2 cellular contexts compared by ENCODE assay signal in the genomic region with DNA sequence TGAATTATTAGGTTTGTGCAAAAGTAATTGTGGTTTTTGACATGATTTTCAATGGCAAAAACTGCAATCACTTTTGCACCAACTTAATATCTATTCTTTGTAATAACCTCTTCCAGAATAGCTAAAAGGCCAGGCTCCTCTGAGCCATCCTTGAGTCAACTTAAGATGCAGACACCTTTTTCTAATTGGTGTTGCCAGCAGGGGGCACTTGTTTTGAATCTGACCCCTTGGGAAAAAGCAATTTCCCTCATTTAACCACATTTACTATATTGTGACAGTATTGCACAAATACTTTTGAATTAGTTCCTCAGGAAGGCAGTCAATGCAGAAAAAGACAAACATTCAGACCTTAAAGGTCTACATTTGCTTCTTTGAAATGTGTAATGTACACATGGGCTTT.
TF ChIP-seq lines count a peak whose summit lies in the region.

No MANE protein-coding gene starts in this region.

TF ChIP-seq in liver, 16 proteins besides CTCF, POLR2A, EP300 and RAD21 (continued from another document):
- TF ChIP-seq, protein P1, sequence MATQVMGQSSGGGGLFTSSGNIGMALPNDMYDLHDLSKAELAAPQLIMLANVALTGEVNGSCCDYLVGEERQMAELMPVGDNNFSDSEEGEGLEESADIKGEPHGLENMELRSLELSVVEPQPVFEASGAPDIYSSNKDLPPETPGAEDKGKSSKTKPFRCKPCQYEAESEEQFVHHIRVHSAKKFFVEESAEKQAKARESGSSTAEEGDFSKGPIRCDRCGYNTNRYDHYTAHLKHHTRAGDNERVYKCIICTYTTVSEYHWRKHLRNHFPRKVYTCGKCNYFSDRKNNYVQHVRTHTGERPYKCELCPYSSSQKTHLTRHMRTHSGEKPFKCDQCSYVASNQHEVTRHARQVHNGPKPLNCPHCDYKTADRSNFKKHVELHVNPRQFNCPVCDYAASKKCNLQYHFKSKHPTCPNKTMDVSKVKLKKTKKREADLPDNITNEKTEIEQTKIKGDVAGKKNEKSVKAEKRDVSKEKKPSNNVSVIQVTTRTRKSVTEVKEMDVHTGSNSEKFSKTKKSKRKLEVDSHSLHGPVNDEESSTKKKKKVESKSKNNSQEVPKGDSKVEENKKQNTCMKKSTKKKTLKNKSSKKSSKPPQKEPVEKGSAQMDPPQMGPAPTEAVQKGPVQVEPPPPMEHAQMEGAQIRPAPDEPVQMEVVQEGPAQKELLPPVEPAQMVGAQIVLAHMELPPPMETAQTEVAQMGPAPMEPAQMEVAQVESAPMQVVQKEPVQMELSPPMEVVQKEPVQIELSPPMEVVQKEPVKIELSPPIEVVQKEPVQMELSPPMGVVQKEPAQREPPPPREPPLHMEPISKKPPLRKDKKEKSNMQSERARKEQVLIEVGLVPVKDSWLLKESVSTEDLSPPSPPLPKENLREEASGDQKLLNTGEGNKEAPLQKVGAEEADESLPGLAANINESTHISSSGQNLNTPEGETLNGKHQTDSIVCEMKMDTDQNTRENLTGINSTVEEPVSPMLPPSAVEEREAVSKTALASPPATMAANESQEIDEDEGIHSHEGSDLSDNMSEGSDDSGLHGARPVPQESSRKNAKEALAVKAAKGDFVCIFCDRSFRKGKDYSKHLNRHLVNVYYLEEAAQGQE (IDR thresholded peaks at IDR 0.05): no peak

TF ChIP-seq in HepG2, 621 proteins besides CTCF, POLR2A, EP300 and RAD21 (continued from another document):
- TF ChIP-seq, protein P2, sequence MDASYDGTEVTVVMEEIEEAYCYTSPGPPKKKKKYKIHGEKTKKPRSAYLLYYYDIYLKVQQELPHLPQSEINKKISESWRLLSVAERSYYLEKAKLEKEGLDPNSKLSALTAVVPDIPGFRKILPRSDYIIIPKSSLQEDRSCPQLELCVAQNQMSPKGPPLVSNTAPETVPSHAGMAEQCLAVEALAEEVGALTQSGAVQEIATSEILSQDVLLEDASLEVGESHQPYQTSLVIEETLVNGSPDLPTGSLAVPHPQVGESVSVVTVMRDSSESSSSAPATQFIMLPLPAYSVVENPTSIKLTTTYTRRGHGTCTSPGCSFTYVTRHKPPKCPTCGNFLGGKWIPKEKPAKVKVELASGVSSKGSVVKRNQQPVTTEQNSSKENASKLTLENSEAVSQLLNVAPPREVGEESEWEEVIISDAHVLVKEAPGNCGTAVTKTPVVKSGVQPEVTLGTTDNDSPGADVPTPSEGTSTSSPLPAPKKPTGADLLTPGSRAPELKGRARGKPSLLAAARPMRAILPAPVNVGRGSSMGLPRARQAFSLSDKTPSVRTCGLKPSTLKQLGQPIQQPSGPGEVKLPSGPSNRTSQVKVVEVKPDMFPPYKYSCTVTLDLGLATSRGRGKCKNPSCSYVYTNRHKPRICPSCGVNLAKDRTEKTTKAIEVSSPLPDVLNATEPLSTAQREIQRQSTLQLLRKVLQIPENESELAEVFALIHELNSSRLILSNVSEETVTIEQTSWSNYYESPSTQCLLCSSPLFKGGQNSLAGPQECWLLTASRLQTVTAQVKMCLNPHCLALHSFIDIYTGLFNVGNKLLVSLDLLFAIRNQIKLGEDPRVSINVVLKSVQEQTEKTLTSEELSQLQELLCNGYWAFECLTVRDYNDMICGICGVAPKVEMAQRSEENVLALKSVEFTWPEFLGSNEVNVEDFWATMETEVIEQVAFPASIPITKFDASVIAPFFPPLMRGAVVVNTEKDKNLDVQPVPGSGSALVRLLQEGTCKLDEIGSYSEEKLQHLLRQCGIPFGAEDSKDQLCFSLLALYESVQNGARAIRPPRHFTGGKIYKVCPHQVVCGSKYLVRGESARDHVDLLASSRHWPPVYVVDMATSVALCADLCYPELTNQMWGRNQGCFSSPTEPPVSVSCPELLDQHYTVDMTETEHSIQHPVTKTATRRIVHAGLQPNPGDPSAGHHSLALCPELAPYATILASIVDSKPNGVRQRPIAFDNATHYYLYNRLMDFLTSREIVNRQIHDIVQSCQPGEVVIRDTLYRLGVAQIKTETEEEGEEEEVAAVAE (CRISPR knock-in tag; IDR thresholded peaks at IDR 0.05; ENCODE audit: borderline replicate concordance): no peak
- TF ChIP-seq, protein P3, sequence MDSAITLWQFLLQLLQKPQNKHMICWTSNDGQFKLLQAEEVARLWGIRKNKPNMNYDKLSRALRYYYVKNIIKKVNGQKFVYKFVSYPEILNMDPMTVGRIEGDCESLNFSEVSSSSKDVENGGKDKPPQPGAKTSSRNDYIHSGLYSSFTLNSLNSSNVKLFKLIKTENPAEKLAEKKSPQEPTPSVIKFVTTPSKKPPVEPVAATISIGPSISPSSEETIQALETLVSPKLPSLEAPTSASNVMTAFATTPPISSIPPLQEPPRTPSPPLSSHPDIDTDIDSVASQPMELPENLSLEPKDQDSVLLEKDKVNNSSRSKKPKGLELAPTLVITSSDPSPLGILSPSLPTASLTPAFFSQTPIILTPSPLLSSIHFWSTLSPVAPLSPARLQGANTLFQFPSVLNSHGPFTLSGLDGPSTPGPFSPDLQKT (CRISPR knock-in tag; IDR thresholded peaks at IDR 0.05; ENCODE audit: borderline replicate concordance): no peak
- no peak for TF ChIP-seq XBP1 (CRISPR knock-in tag; IDR thresholded peaks at IDR 0.05)
- TF ChIP-seq ZNF678 (CRISPR knock-in tag; IDR thresholded peaks at IDR 0.05): no peak
